Comparison of ENCODE assay signal across 8 cellular contexts in the genomic region with DNA sequence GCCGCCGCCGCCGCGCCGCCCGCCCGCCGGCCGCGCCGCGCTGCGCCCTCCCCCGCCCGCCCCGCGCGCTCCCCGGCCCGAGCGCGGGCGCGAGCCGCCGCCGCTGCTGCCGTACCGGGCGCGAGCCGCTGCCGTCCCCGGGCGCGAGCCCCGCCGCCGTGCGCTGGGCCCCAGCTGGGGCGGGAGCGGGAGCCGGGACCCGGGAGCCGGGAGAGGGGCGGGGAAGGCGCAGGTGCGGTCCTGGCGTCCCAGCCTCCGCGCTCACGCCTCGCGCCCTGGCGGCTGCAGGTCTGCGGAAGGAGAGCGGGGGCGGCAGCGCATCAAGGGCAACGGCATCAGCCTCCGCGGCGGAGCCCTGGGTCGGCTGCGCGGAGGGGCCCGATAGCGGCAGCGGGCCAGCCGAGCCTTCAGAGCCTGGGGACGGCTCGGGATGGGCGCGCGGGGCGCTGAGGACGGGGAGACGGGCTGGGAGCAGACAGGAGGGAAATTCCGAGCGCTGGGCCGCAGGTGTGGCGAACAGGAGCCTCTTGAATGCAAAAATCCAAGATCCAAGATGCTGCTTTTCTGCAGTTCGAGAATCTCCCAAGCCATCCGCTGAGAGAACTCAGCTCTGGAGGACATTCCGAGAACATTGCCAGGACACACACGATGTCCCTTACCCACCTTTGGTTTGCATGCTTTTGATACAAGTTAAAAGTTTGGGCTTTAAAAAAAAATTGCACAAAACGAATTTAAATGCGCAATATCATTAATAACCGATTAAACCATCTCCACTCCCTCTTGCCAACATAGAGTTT.
DNase-seq lines count a peak whose midpoint lies in the region; ATAC-seq and TF ChIP-seq lines count a peak whose summit lies in the region.
"Had no signal": no experiment of that assay in that cellular context is flagged by ENCODE, and none has a peak within 500 bp of the region (broad histone marks: within the 10 kb centered on the region; RNA-seq: fewer than 3 reads in every experiment).

No MANE protein-coding gene starts in this region.

- no peaks in the 10 kb centered on the region for H3K4me1 ChIP-seq in muscle layer of colon (ENCODE audit: insufficient read depth, low read length)

- no peaks in the 10 kb centered on the region for H3K36me3 ChIP-seq in GM06990 (ENCODE audit: control insufficient read depth, insufficient read depth, low read length)
- H3K36me3 ChIP-seq in muscle layer of colon (ENCODE audit: insufficient read depth, low read length), result no peaks in the 10 kb centered on the region

- no peaks in the 10 kb centered on the region for H3K9me3 ChIP-seq in muscle layer of colon (ENCODE audit: low read length)

- H3K27ac ChIP-seq in muscle layer of colon (ENCODE audit: low read depth, low read length), result no peak overlapping the region

- H3K4me3 ChIP-seq in GM06990 (replicated peaks; ENCODE audit: low read depth, low read length) (no peak overlapping the region), muscle layer of colon (ENCODE audit: low read depth in 1 of 2, low read length in 2 of 2) (peak overlapping the region; percentile 35 to 65)

- DNase-seq in GM06990 (ENCODE audit: extremely low read depth, insufficient read length), result peak; percentile 20
- DNase-seq in NCI-H2171 treated with DMSO at 0.1 percent for 48 hours (lab: John Stamatoyannopoulos, UW), result peak; percentile 28
- peak; percentile 76 for DNase-seq in ecto neural progenitor cell (ENCODE audit: low spot score)
- no peak for DNase-seq in activated CD4-positive, CD25-positive, alpha-beta regulatory T cell treated with anti-CD3 and anti-CD28 coated beads, Interleukin-2, amount 50 U/mL, for 72 hours
- DNase-seq: naive B cell had no signal

- H3K27me3 ChIP-seq in GM06990 (replicated peaks; ENCODE audit: control insufficient read depth, insufficient read depth, low read length) (0 out of 2 replicates have a peak, but pooled peaks cover 1% of the 10 kb centered on the region), muscle layer of colon (ENCODE audit: control insufficient read depth in 1 of 2, insufficient read depth in 2 of 2, low read length in 2 of 2) (peaks cover 9 to 14% of the 10 kb centered on the region in 2 donors)

- TF ChIP-seq CTCF in GM06990 (IDR thresholded peaks at IDR 0.05; ENCODE audit: insufficient read depth, low read length, poor library complexity, severe bottlenecking), result no peak

- H3K9ac ChIP-seq in muscle layer of colon (ENCODE audit: low read length), result no peak overlapping the region

- ATAC-seq in GM18873 (IDR thresholded peaks at IDR 0.05; ENCODE audit: low FRiP score, unreplicated experiment) (no peak), GM21529 (IDR thresholded peaks at IDR 0.05; ENCODE audit: unreplicated experiment) (no peak)
